Comparison of ENCODE assay signal across 17 cellular contexts in the genomic region with DNA sequence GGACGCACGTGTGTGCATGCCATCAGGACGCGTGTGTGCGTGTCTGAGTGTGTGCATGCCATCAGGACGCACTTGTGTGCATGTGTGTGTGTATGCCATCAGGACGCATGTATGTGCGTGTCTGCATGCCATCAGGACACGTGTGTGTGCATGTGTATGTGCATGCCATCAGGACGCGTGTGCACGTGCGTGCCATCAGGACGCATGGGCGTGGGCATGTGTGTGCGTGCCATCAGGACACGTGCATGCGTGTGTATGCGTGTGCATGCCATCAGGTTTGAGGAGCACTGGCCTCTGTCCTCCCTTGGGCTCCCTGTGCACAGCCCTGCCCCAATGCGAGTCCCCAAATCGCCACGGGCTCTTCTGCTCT. TPM values are rescaled to one million over a fixed set of nuclear protein-coding genes. Genes with fewer than 3 reads are reported as not detected.
"Had no signal": no experiment of that assay in that cellular context is flagged by ENCODE, and none has a peak within 500 bp of the region (broad histone marks: within the 10 kb centered on the region; RNA-seq: fewer than 3 reads in every experiment).

No MANE protein-coding gene starts in this region.

- H3K27ac Mint-ChIP-seq: activated CD8-positive, alpha-beta memory T cell treated with anti-CD3 and anti-CD28 coated beads, Interleukin-2, amount 10 ng/mL, durations not matched to agents 7 days and 5 days; activated T-cell treated with anti-CD3 and anti-CD28 coated beads, Interleukin-2, amount 50 U/mL, for 24 hours; mesothelial cell of epicardium had no signal

- H3K9me3 Mint-ChIP-seq: activated naive CD4-positive, alpha-beta T cell treated with anti-CD3 and anti-CD28 coated beads, Interleukin-2, amount 50 U/mL, for 72 hours; activated T-cell treated with anti-CD3 and anti-CD28 coated beads, Interleukin-2, amount 50 U/mL, for 24 hours; central memory CD8-positive, alpha-beta T cell; effector memory CD8-positive, alpha-beta T cell; mesothelial cell of epicardium had no signal

- H3K27me3 Mint-ChIP-seq: activated CD8-positive, alpha-beta memory T cell treated with anti-CD3 and anti-CD28 coated beads, Interleukin-2, amount 10 ng/mL, durations not matched to agents 7 days and 5 days; activated T-cell treated with anti-CD3 and anti-CD28 coated beads, Interleukin-2, amount 50 U/mL, for 24 hours; central memory CD8-positive, alpha-beta T cell; effector memory CD8-positive, alpha-beta T cell had no signal

- H3K27me3 ChIP-seq: body of pancreas, neutrophil, tibial artery had no signal

- H3K4me3 Mint-ChIP-seq: activated CD8-positive, alpha-beta memory T cell treated with anti-CD3 and anti-CD28 coated beads, Interleukin-2, amount 10 ng/mL, durations not matched to agents 7 days and 5 days; activated T-cell treated with anti-CD3 and anti-CD28 coated beads, Interleukin-2, amount 50 U/mL, for 24 hours; central memory CD8-positive, alpha-beta T cell; effector memory CD8-positive, alpha-beta T cell; mesothelial cell of epicardium had no signal

- ATAC-seq: activated CD8-positive, alpha-beta memory T cell treated with anti-CD3 and anti-CD28 coated beads, Interleukin-2, amount 10 ng/mL, durations not matched to agents 7 days and 5 days; activated naive CD4-positive, alpha-beta T cell treated with anti-CD3 and anti-CD28 coated beads, Interleukin-2, amount 50 U/mL, for 72 hours; body of pancreas; effector memory CD8-positive, alpha-beta T cell had no signal

- H3K4me1 Mint-ChIP-seq: mesothelial cell of epicardium had no signal

- DNase-seq: activated CD4-positive, alpha-beta T cell treated with anti-CD3 and anti-CD28 coated beads, Interleukin-2, amount 50 U/mL, for 48 hours; activated CD8-positive, alpha-beta memory T cell treated with anti-CD3 and anti-CD28 coated beads, Interleukin-2, amount 10 ng/mL, durations not matched to agents 7 days and 5 days; activated effector memory CD4-positive, alpha-beta T cell treated with anti-CD3 and anti-CD28 coated beads, Interleukin-2, amount 50 U/mL, for 16 hours; activated T-cell treated with anti-CD3 and anti-CD28 coated beads, Interleukin-2, amount 50 U/mL, for 24 hours; amniotic stem cell; body of pancreas; effector memory CD8-positive, alpha-beta T cell; hippocampal formation; kidney glomerular epithelial cell; posterior cingulate gyrus; T-helper 2 cell; tibial artery had no signal

- H3K4me3 ChIP-seq: body of pancreas, smooth muscle cell, tibial artery had no signal

RNA-seq across cellular contexts. Expression of gene C1QTNF12, which starts 12.6 kb away (rescaled TPM):
- total RNA-seq: body of pancreas had no signal
